In genomic region chr17:28951428-28951990, GRCh38 we compare ENCODE assay signal across 8 cellular contexts. TPM values are rescaled to one million over a fixed set of nuclear protein-coding genes. Genes with fewer than 3 reads are reported as not detected.
A peak's percentile ranks its signal among the peaks of the same experiment; 100 is the strongest.
DNase-seq lines count a peak whose midpoint lies in the region; ATAC-seq lines count a peak whose summit lies in the region.

Gene PHF12, minus strand, starts transcription at chr17:28951518. Its CDS starts 558 bp downstream, at chr17:28950960.

- peak within 1 kb of the TSS; percentile 94 to 97 (median 97) for H3K27ac Mint-ChIP-seq in CD4-positive, alpha-beta memory T cell

- H3K4me3 ChIP-seq in CD4-positive, alpha-beta memory T cell (ENCODE audit: low read length in 2 of 2) = peak within 1 kb of the TSS; percentile 86 to 94
- H3K4me3 ChIP-seq in effector memory CD4-positive, alpha-beta T cell (ENCODE audit: insufficient read depth, low read depth, low read length, poor library complexity, severe bottlenecking) = peak within 1 kb of the TSS; percentile 94

- no peaks in the 10 kb centered on the region for H3K9me3 ChIP-seq in CD4-positive, alpha-beta memory T cell (ENCODE audit: control insufficient read depth in 1 of 2, low read length in 2 of 2)
- H3K9me3 ChIP-seq in effector memory CD4-positive, alpha-beta T cell (ENCODE audit: control insufficient read depth, low read length) = no peaks in the 10 kb centered on the region

- H3K27me3 Mint-ChIP-seq in CD4-positive, alpha-beta memory T cell = no peaks in the 10 kb centered on the region

- H3K4me1 ChIP-seq in CD4-positive, alpha-beta memory T cell (ENCODE audit: insufficient read depth, low read length) = peaks cover 37% of the 10 kb centered on the region
- H3K4me1 ChIP-seq in effector memory CD4-positive, alpha-beta T cell (ENCODE audit: control insufficient read depth, insufficient read depth, low read length, poor library complexity, severe bottlenecking) = peaks cover 18% of the 10 kb centered on the region

- CTCF ChIA-PET in CD4-positive, alpha-beta memory T cell (lab: Charles Lee; ENCODE audit: partially characterized antibody) = interaction anchor here (0.7 to 7.4 kb wide), 12 partner anchors 14 to 304 kb away, joined by 3 to 95 read pairs (median 10); partner anchors contain the start of genes DHRS13, FLOT2, NEK8 and RPL23A

- ATAC-seq in GM19468 (IDR thresholded peaks at IDR 0.05; ENCODE audit: extremely low read depth, unreplicated experiment) = peak; percentile 53

- peaks cover 16 to 28% (median 23%) of the 10 kb centered on the region in 4 donors for H3K4me1 Mint-ChIP-seq in CD4-positive, alpha-beta memory T cell

- POLR2A ChIA-PET in CD4-positive, alpha-beta memory T cell (lab: Charles Lee; ENCODE audit: partially characterized antibody) = interaction anchor here (0.7 to 9.9 kb wide), 39 partner anchors 14 to 666 kb away, joined by 3 to 257 read pairs (median 4); partner anchors contain the start of genes ABHD15, BLTP2, DHRS13 and FAM222B

- DNase-seq in CD4-positive, alpha-beta memory T cell = peak; percentile 99 to 100 (median 100)
- DNase-seq in HS-5 (ENCODE audit: low read depth) (peak; percentile 99), lung microvascular endothelial cell (ENCODE audit: low read depth in 2 of 2) (peak; percentile 100)
- peak; percentile 100 for DNase-seq in NK-92 treated with Interleukin-12 subunit alpha and Interleukin-12 subunit beta, amount 100 ng/mL, for 24 hours (lab: John Stamatoyannopoulos, UW)
- peak; percentile 99 for DNase-seq in activated CD8-positive, alpha-beta memory T cell treated with anti-CD3 and anti-CD28 coated beads for 24 hours
- DNase-seq in effector memory CD4-positive, alpha-beta T cell = peak; percentile 100
- peak; percentile 98 to 100 (median 98) for DNase-seq in stimulated activated CD4-positive, alpha-beta T cell treated with anti-CD3 and anti-CD28 coated beads, TNF-alpha, amount 100 ng/mL, for 48 hours (ENCODE audit: low read depth in 3 of 3)

- H3K27ac ChIP-seq in CD4-positive, alpha-beta memory T cell (ENCODE audit: low read depth, low read length) = peak within 1 kb of the TSS; percentile 86
- H3K27ac ChIP-seq in effector memory CD4-positive, alpha-beta T cell (ENCODE audit: insufficient read depth, low read length, poor library complexity, severe bottlenecking) = peak within 1 kb of the TSS; percentile 90

- no peaks in the 10 kb centered on the region for H3K36me3 ChIP-seq in CD4-positive, alpha-beta memory T cell (ENCODE audit: insufficient read depth, low read length)
- H3K36me3 ChIP-seq in effector memory CD4-positive, alpha-beta T cell (ENCODE audit: control insufficient read depth, insufficient read depth, low read length) = no peaks in the 10 kb centered on the region

- H3K36me3 Mint-ChIP-seq in CD4-positive, alpha-beta memory T cell = peaks cover 6 to 24% of the 10 kb centered on the region in 2 donors

- intact Hi-C loops in CD4-positive, alpha-beta memory T cell (cut with micrococcal nuclease) = loop anchor here (2.0 to 5.0 kb wide), 3 partner anchors 109 to 304 kb away; partner anchors contain the start of genes BLTP2, FAM222B, SDF2 and SUPT6H

- no peaks in the 10 kb centered on the region for H3K9me3 Mint-ChIP-seq in CD4-positive, alpha-beta memory T cell

- H3K4me3 Mint-ChIP-seq in CD4-positive, alpha-beta memory T cell = peak within 1 kb of the TSS; percentile 93 to 97 (median 96)

- H3K27me3 ChIP-seq in CD4-positive, alpha-beta memory T cell (ENCODE audit: insufficient read depth, low read length) = no peaks in the 10 kb centered on the region
- no peaks in the 10 kb centered on the region for H3K27me3 ChIP-seq in effector memory CD4-positive, alpha-beta T cell (replicated peaks; ENCODE audit: control insufficient read depth, insufficient read depth, low read length, poor library complexity, severe bottlenecking)

RNA-seq across cellular contexts. Expression of gene PHF12, which starts in this region (rescaled TPM):
- total RNA-seq in CD4-positive, alpha-beta memory T cell = 100 to 1,000 TPM; 125 to 135 TPM
- polyA plus RNA-seq in CD4-positive, alpha-beta memory T cell = 10 to 100 TPM in 1 of 2 donors, 1 to 10 TPM in 1; 5.0 to 12.7 TPM
- total RNA-seq in lung microvascular endothelial cell = 4.1 and 6.5 TPM in 2 replicates

Comparison
In these comparisons a context has a peak if more than half of its experiments do, and no peak if none do; other contexts are left out.
1. Peak in every context shown above with its lines: DNase-seq, ATAC-seq, H3K4me3 ChIP-seq and H3K27ac ChIP-seq.
2. RNA of gene PHF12 (total RNA-seq): 125 to 135 TPM in CD4-positive, alpha-beta memory T cell; 4.1 to 6.5 TPM in lung microvascular endothelial cell; every median in the first group is over 10 times any median in the second.